In genomic region chr11:73586791-73587190, GRCh38 we compare ENCODE assay signal across 19 cellular contexts. TPM values are rescaled to one million over a fixed set of nuclear protein-coding genes. Genes with fewer than 3 reads are reported as not detected.
A peak's percentile ranks its signal among the peaks of the same experiment; 100 is the strongest.
DNase-seq lines count a peak whose midpoint lies in the region; ATAC-seq and TF ChIP-seq lines count a peak whose summit lies in the region.
"Had no signal": no experiment of that assay in that cellular context is flagged by ENCODE, and none has a peak within 500 bp of the region (broad histone marks: within the 10 kb centered on the region; RNA-seq: fewer than 3 reads in every experiment).

No MANE protein-coding gene starts in this region.

- H4K20me1 ChIP-seq in Loucy (ENCODE audit: insufficient read depth, low read length, poor library complexity, severe bottlenecking) (peaks cover 17% of the 10 kb centered on the region), osteoblast (ENCODE audit: insufficient read depth, low read length) (peaks cover 10% of the 10 kb centered on the region)

- peak; percentile 18 to 27 for DNase-seq in AML-193 (lab: John Stamatoyannopoulos, UW)
- DNase-seq in SK-N-MC (ENCODE audit: low read depth, low spot score): no peak
- peak; percentile 23 for DNase-seq in osteoblast (ENCODE audit: insufficient read length, low spot score, missing footprints)
- no peak for DNase-seq in activated CD8-positive, alpha-beta T cell treated with anti-CD3 and anti-CD28 coated beads for 36 hours
- no peak for DNase-seq in activated CD4-positive, alpha-beta T cell treated with anti-CD3 and anti-CD28 coated beads for 48 hours
- DNase-seq in Ammon's horn (ENCODE audit: low spot score): no peak
- DNase-seq in NCI-H69 (lab: John Stamatoyannopoulos, UW): no peak
- DNase-seq: Caco-2; Calu3; CD4-positive, alpha-beta T cell; CD8-positive, alpha-beta T cell; DMS79 treated with DMSO at 0.1 percent for 48 hours; GF-D8 had no signal

- TF ChIP-seq CTCF in Loucy (conservative IDR thresholded peaks at IDR 0.05; ENCODE audit: low read length) (no peak), osteoblast (IDR thresholded peaks at IDR 0.05; ENCODE audit: extremely low read depth, low read depth, low read length) (no peak)
- no peak for TF ChIP-seq CTCF in activated CD8-positive, alpha-beta T cell treated with anti-CD3 and anti-CD28 coated beads for 36 hours (IDR thresholded peaks at IDR 0.05)

- H3K4me1 Mint-ChIP-seq in activated CD8-positive, alpha-beta T cell treated with anti-CD3 and anti-CD28 coated beads for 36 hours (ENCODE audit: low read depth): peaks cover 11% of the 10 kb centered on the region

- H3K27ac ChIP-seq in SK-N-MC (peak overlapping the region; percentile 30; the same call in 1 of the 2 replicates), osteoblast (ENCODE audit: low read depth, low read length) (no peak overlapping the region)
- H3K27ac ChIP-seq: 22Rv1; A549; BLaER1 treated with 17β-estradiol and CSF1 and Interleukin-3, amounts not matched to agents 10 nM and 100 nM; C4-2B had no signal

- H3K4me3 ChIP-seq in Loucy (ENCODE audit: low read length, poor library complexity, severe bottlenecking): no peak overlapping the region
- H3K4me3 ChIP-seq in SK-N-MC: no peak overlapping the region
- H3K4me3 ChIP-seq in osteoblast (ENCODE audit: insufficient read depth, low read length): no peak overlapping the region
- H3K4me3 ChIP-seq: A549; BLaER1 treated with 17β-estradiol and CSF1 and Interleukin-3, amounts not matched to agents 10 nM and 100 nM had no signal

- peaks cover 2% of the 10 kb centered on the region for H3K36me3 Mint-ChIP-seq in activated CD8-positive, alpha-beta T cell treated with anti-CD3 and anti-CD28 coated beads for 36 hours (ENCODE audit: low read depth)

- H3K9me3 ChIP-seq in Loucy (ENCODE audit: insufficient read depth, low read depth, low read length) (no peaks in the 10 kb centered on the region), SK-N-MC (ENCODE audit: low read depth, low read length) (no peaks in the 10 kb centered on the region), osteoblast (ENCODE audit: low read depth, low read length) (no peaks in the 10 kb centered on the region)
- H3K9me3 ChIP-seq: A549, Caco-2 had no signal

- no peak overlapping the region for H3K27ac Mint-ChIP-seq in activated CD8-positive, alpha-beta T cell treated with anti-CD3 and anti-CD28 coated beads for 36 hours
- H3K27ac Mint-ChIP-seq: B cell; CD4-positive, alpha-beta T cell; CD8-positive, alpha-beta T cell had no signal

- no peaks in the 10 kb centered on the region for H3K27me3 ChIP-seq in Loucy (ENCODE audit: insufficient read depth, low read length, poor library complexity, severe bottlenecking)
- no peaks in the 10 kb centered on the region for H3K27me3 ChIP-seq in osteoblast (ENCODE audit: insufficient read depth, low read length)
- H3K27me3 ChIP-seq: BLaER1 treated with 17β-estradiol and CSF1 and Interleukin-3, amounts not matched to agents 10 nM and 100 nM had no signal

- H3K36me3 ChIP-seq in Loucy (ENCODE audit: insufficient read depth, low read length) (0 out of 2 replicates have a peak, but pooled peaks cover 5% of the 10 kb centered on the region), SK-N-MC (ENCODE audit: insufficient read depth, low read length) (no peaks in the 10 kb centered on the region), osteoblast (ENCODE audit: insufficient read depth, low read length) (no peaks in the 10 kb centered on the region)

- H3K4me1 ChIP-seq in Loucy (ENCODE audit: insufficient read depth, low read length, poor library complexity, severe bottlenecking) (peaks cover 34% of the 10 kb centered on the region), osteoblast (ENCODE audit: insufficient read depth, low read length) (no peaks in the 10 kb centered on the region)
- H3K4me1 ChIP-seq: A549 had no signal

- CTCF ChIA-PET in activated CD8-positive, alpha-beta T cell treated with anti-CD3 and anti-CD28 coated beads for 36 hours (lab: Charles Lee): no interaction called here

- ATAC-seq in activated CD8-positive, alpha-beta T cell treated with anti-CD3 and anti-CD28 coated beads for 36 hours: no peak
- ATAC-seq: A549; CD8-positive, alpha-beta T cell had no signal

- no peaks in the 10 kb centered on the region for H3F3A ChIP-seq in Loucy (ENCODE audit: low read depth)

- no peak overlapping the region for H3K9ac ChIP-seq in Loucy (ENCODE audit: low read depth, low read length, poor library complexity, severe bottlenecking)
- no peak overlapping the region for H3K9ac ChIP-seq in SK-N-MC (ENCODE audit: insufficient read length)
- H3K9ac ChIP-seq: BLaER1 treated with 17β-estradiol and CSF1 and Interleukin-3, amounts not matched to agents 10 nM and 100 nM had no signal

- H3K9me2 ChIP-seq in Loucy (replicated peaks; ENCODE audit: low read depth, low read length): no peaks in the 10 kb centered on the region

- no peak overlapping the region for H2AFZ ChIP-seq in Loucy (ENCODE audit: low read length)
- H2AFZ ChIP-seq in osteoblast (ENCODE audit: low read length): no peak overlapping the region

- peak overlapping the region; percentile 1 for H3K4me2 ChIP-seq in Loucy (ENCODE audit: low read depth, low read length, poor library complexity, severe bottlenecking)
- no peak overlapping the region for H3K4me2 ChIP-seq in osteoblast (ENCODE audit: insufficient read depth, low read length)
- H3K4me2 ChIP-seq: A549; BLaER1 treated with 17β-estradiol and CSF1 and Interleukin-3, amounts not matched to agents 10 nM and 100 nM had no signal

- intact Hi-C loops in activated CD8-positive, alpha-beta T cell treated with anti-CD3 and anti-CD28 coated beads for 36 hours (cut with micrococcal nuclease): no loop called here

- POLR2A ChIA-PET in activated CD8-positive, alpha-beta T cell treated with anti-CD3 and anti-CD28 coated beads for 36 hours (lab: Charles Lee): no interaction called here

- H3K4me3 Mint-ChIP-seq in activated CD8-positive, alpha-beta T cell treated with anti-CD3 and anti-CD28 coated beads for 36 hours: no peak overlapping the region
- H3K4me3 Mint-ChIP-seq: B cell; CD4-positive, alpha-beta T cell; CD8-positive, alpha-beta T cell had no signal

- H3K79me2 ChIP-seq in Loucy (ENCODE audit: insufficient read depth, low read length) (peaks cover 97% of the 10 kb centered on the region), osteoblast (ENCODE audit: insufficient read depth, low read length) (peaks cover 66% of the 10 kb centered on the region)

- H3K9me3 Mint-ChIP-seq in activated CD8-positive, alpha-beta T cell treated with anti-CD3 and anti-CD28 coated beads for 36 hours: no peaks in the 10 kb centered on the region
- H3K9me3 Mint-ChIP-seq: CD4-positive, alpha-beta T cell; CD8-positive, alpha-beta T cell had no signal

- no peaks in the 10 kb centered on the region for H3K27me3 Mint-ChIP-seq in activated CD8-positive, alpha-beta T cell treated with anti-CD3 and anti-CD28 coated beads for 36 hours
- H3K27me3 Mint-ChIP-seq: B cell; CD4-positive, alpha-beta T cell had no signal

RNA-seq across cellular contexts. Expression of gene FAM168A, which starts 11.1 kb away (rescaled TPM):
- 28.2 and 30.9 TPM in 2 replicates for total RNA-seq in osteoblast
- 10 to 100 TPM; 13.0 to 14.2 TPM for total RNA-seq in activated CD8-positive, alpha-beta T cell treated with anti-CD3 and anti-CD28 coated beads for 36 hours

RNA-seq across cellular contexts. Expression of gene PLEKHB1, which starts 59.6 kb away (rescaled TPM):
- 0.36 and 1.8 TPM in 2 replicates for total RNA-seq in osteoblast
- total RNA-seq in activated CD8-positive, alpha-beta T cell treated with anti-CD3 and anti-CD28 coated beads for 36 hours: 10 to 100 TPM in 1 of 2 experiments, 1 to 10 TPM in 1; 8.6 to 11.8 TPM

Comparison
In these comparisons a context has a peak if more than half of its experiments do, and no peak if none do; other contexts are left out.
1. DNase-seq: peak in AML-193 (2 of 2) and osteoblast (single experiment); none in SK-N-MC (single experiment), activated CD8-positive, alpha-beta T cell treated with anti-CD3 and anti-CD28 coated beads for 36 hours (single experiment), activated CD4-positive, alpha-beta T cell treated with anti-CD3 and anti-CD28 coated beads for 48 hours (single experiment), Ammon's horn (single experiment) and NCI-H69 (single experiment).